In the genomic region with DNA sequence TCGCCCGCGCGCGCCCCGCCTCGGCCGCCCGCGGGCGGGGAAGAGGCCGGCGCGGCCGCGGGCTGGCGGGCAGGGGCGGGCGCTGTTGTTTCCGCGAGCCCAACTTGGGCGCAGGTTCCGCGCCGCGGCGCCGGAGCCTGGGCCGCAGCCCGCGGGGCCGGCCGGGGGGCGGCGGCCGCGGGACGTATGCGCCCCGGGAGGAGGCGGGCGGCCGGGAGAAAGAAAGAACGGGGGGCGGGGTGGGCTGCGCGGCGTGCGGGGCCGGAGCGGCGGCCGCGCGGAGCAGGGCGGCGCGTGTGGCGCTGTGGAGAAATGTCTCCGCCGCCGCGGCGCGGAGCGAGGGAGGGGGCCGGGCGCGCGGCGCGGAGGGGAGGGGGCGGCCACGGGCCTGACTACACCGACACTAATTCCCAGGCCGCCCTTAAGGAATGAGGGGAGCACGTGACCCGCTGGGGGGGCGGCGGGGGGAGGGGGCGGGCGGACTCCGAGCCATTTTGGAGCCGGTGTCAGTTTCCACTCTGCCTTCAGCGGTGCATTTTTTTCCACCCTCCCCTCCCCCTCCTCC, we compare ENCODE assay signal across 8 cellular contexts. TPM values are rescaled to one million over a fixed set of nuclear protein-coding genes. Genes with fewer than 3 reads are reported as not detected.
DNase-seq lines count a peak whose midpoint lies in the region; ATAC-seq and TF ChIP-seq lines count a peak whose summit lies in the region.

BMI1 (plus strand) TSS at position 509 of the 565 bp plus-strand sequence. CDS start 5,351 bp downstream, outside the sequence.

- H3K9me2 ChIP-seq in PC-9 (ENCODE audit: insufficient read depth) = no peaks in the 10 kb centered on the region

- intact Hi-C loops in PC-9 (cut with micrococcal nuclease; ENCODE audit: unreplicated experiment) = loop anchor here (2.0 to 10.0 kb wide), 5 partner anchors 108 to 744 kb away; partner anchors contain the start of gene PIP4K2A

- CTCF ChIA-PET in PC-9 (lab: Charles Lee) = no interaction called here

- H3K9me3 ChIP-seq in PC-9 (ENCODE audit: insufficient read depth, low read depth) (no peaks in the 10 kb centered on the region), thymus (ENCODE audit: control insufficient read depth) (no peaks in the 10 kb centered on the region)

- POLR2A ChIA-PET in PC-9 (lab: Charles Lee; ENCODE audit: unreplicated experiment) = no interaction called here

- H2AFZ ChIP-seq in PC-9 = peak within 1 kb of the TSS; percentile 79

- DNase-seq in A172 (ENCODE audit: low spot score) = peak; percentile 55
- peak in 71 of 76 experiments; percentile 8 to 81 (median 66) for DNase-seq in HUDEP-2 (lab: John Stamatoyannopoulos, UW; ENCODE audit: unreplicated experiment in 76 of 76)
- DNase-seq in PC-9 = peak in 1 of 2 experiments; percentile 60
- DNase-seq in activated gamma-delta T cell treated with Interleukin-2 at 50 U/mL for 16 hours = peak; percentile 47
- DNase-seq in fibroblast of mammary gland (ENCODE audit: low read depth) = peak; percentile 70
- DNase-seq in myocyte (ENCODE audit: low read depth) = peak; percentile 89

- H3K79me2 ChIP-seq in PC-9 (ENCODE audit: low read depth) = peaks cover 41% of the 10 kb centered on the region

- peaks cover 13% of the 10 kb centered on the region for H3F3A ChIP-seq in PC-9 (ENCODE audit: insufficient read depth, low read depth)

- peak; percentile 34 for ATAC-seq in GM18498 (IDR thresholded peaks at IDR 0.05; ENCODE audit: unreplicated experiment)

- H3K4me2 ChIP-seq in PC-9 = peak within 1 kb of the TSS; percentile 81

- no TSS peak for BruUV-seq in PC-9 (replicated peaks; lab: Mats Ljungman, UMichigan)

- H3K27ac ChIP-seq in PC-9 = no peak within 1 kb of the TSS
- peak within 1 kb of the TSS; percentile 87 for H3K27ac ChIP-seq in thymus (ENCODE audit: low read depth)

- H3K36me3 ChIP-seq in PC-9 (ENCODE audit: low read depth) (no peaks in the 10 kb centered on the region), thymus (ENCODE audit: control insufficient read depth, insufficient read depth) (no peaks in the 10 kb centered on the region)

- WGBS in thymus = under 1% methylated on average over 85 of the region's 85 CpGs

- H4K20me1 ChIP-seq in PC-9 (ENCODE audit: insufficient read depth) = peaks cover 9% of the 10 kb centered on the region

- H3K4me1 ChIP-seq in PC-9 (replicated peaks; ENCODE audit: insufficient read depth) (peaks cover 42% of the 10 kb centered on the region), thymus (ENCODE audit: control insufficient read depth, insufficient read depth, low read length) (peaks cover 17% of the 10 kb centered on the region)

- H3K27me3 ChIP-seq in PC-9 (ENCODE audit: insufficient read depth, low read depth) (peaks cover 16% of the 10 kb centered on the region), thymus (ENCODE audit: control insufficient read depth, insufficient read depth) (peaks cover 53% of the 10 kb centered on the region)

- H3K4me3 ChIP-seq in PC-9 (peak within 1 kb of the TSS; percentile 75), fibroblast of mammary gland (ENCODE audit: control insufficient read depth, low read depth, low read length) (peak within 1 kb of the TSS; percentile 68), thymus (ENCODE audit: low read length) (peak within 1 kb of the TSS; percentile 97)

- TF ChIP-seq CTCF in PC-9 (conservative IDR thresholded peaks at IDR 0.05) (no peak), fibroblast of mammary gland (conservative IDR thresholded peaks at IDR 0.05; ENCODE audit: control insufficient read depth, insufficient read depth, low read depth, low read length) (no peak)

RNA-seq across cellular contexts. Expression of gene BMI1, which starts in this region (rescaled TPM):
- 116 and 120 TPM in 2 replicates for total RNA-seq in A172 (2014; rRNA removed; shearing (Covaris generic))
- total RNA-seq in PC-9 (2021) (38.8 and 48.4 TPM in 2 replicates), myocyte (63.3 and 65.6 TPM in 2 replicates)
- polyA plus RNA-seq in myocyte (2012) = 28.6 TPM
- 39.8 TPM for polyA plus RNA-seq in thymus
